In the genomic region with DNA sequence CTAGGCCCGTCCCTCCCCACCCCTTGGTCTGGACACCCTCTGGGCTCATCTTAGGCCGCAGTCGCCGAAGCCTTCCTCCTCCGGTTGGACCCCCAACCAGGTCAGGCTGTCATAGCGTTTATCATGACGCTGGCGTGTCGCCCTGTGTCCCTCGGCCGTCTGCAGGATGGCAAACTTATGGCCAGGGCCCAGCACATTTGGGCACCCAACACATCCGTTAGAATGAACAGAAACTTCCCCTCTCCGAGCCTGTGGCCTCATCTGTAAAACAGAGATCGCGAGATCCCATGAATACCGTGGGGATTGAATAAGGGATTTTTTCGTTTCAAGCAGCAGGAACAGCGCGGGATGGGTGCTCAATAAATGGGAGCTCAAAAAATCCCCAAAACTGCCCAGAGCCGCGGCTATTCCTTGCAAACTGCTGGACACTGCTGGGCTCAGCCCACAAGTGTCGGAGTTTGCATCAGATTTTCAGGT, we compare ENCODE assay signal across 8 cellular contexts. TPM values are rescaled to one million over a fixed set of nuclear protein-coding genes. Genes with fewer than 3 reads are reported as not detected.
DNase-seq lines count a peak whose midpoint lies in the region; ATAC-seq, FAIRE-seq and TF ChIP-seq lines count a peak whose summit lies in the region.

No MANE protein-coding gene starts in this region.

- H3K4me3 ChIP-seq in WI38 (ENCODE audit: low read depth, low read length) = peak overlapping the region; percentile 79
- H3K4me3 ChIP-seq in fibroblast of mammary gland (ENCODE audit: control insufficient read depth, low read depth, low read length) = peak overlapping the region; percentile 95

- peak; percentile 59 for DNase-seq in NCI-H748 (lab: John Stamatoyannopoulos, UW; ENCODE audit: unreplicated experiment)
- no peak for DNase-seq in NCI-H748 treated with DMSO at 0.1 percent for 48 hours (lab: John Stamatoyannopoulos, UW)
- DNase-seq in HTR-8/SVneo (ENCODE audit: insufficient read length, low spot score) = no peak
- peak; percentile 74 for DNase-seq in fibroblast of mammary gland (ENCODE audit: low read depth)
- DNase-seq in omental fat pad (ENCODE audit: low spot score) = no peak
- no peak for DNase-seq in NCI-H1436 (lab: John Stamatoyannopoulos, UW)

- no peak for TF ChIP-seq CTCF in WI38 (IDR thresholded peaks at IDR 0.05; ENCODE audit: low read depth, low read length)
- no peak for TF ChIP-seq CTCF in fibroblast of mammary gland (conservative IDR thresholded peaks at IDR 0.05; ENCODE audit: control insufficient read depth, insufficient read depth, low read depth, low read length)
- TF ChIP-seq CTCF in omental fat pad (IDR thresholded peaks at IDR 0.05) = no peak

- FAIRE-seq in HTR-8/SVneo (lab: Jason Lieb, UNC) = peak; percentile 42

- ATAC-seq in GM21447 (IDR thresholded peaks at IDR 0.05; ENCODE audit: unreplicated experiment) (peak; percentile 34), omental fat pad (ENCODE audit: low FRiP score) (peak; percentile 44)

RNA-seq across cellular contexts. Expression of a gene that starts 0.6 kb away (rescaled TPM):
- total RNA-seq in omental fat pad = 10 to 100 TPM; 14.8 to 36.9 (median 28.1) TPM

Comparison
In these comparisons a context has a peak if more than half of its experiments do, and no peak if none do; other contexts are left out.
1. DNase-seq: peak in NCI-H748 (single experiment) and fibroblast of mammary gland (single experiment); none in NCI-H748 treated with DMSO at 0.1 percent for 48 hours (single experiment), HTR-8/SVneo (single experiment), omental fat pad (single experiment) and NCI-H1436 (single experiment).